Comparison of ENCODE assay signal across 8 cellular contexts in genomic region chr7:30134523-30135270, GRCh38. TPM values are rescaled to one million over a fixed set of nuclear protein-coding genes. Genes with fewer than 3 reads are reported as not detected.
DNase-seq lines count a peak whose midpoint lies in the region; ATAC-seq and TF ChIP-seq lines count a peak whose summit lies in the region.

Gene MTURN, plus strand, starts transcription at chr7:30134986. Its CDS starts 151 bp downstream, at chr7:30135137.

- H3K27ac ChIP-seq in left lung, result peak within 1 kb of the TSS; percentile 87 to 89

- no peaks in the 10 kb centered on the region for H3K36me3 ChIP-seq in left lung

- no peak for TF ChIP-seq CTCF in left lung (IDR thresholded peaks at IDR 0.05)

- no peaks in the 10 kb centered on the region for H3K9me3 ChIP-seq in left lung

- no peaks in the 10 kb centered on the region for H3K27me3 ChIP-seq in left lung

- ATAC-seq in GM19324 (IDR thresholded peaks at IDR 0.05; ENCODE audit: low FRiP score, unreplicated experiment) (peak; percentile 93), HG03442 (IDR thresholded peaks at IDR 0.05; ENCODE audit: unreplicated experiment) (peak; percentile 81), left lung (peak; percentile 71)

- H3K4me3 ChIP-seq in left lung, result peak within 1 kb of the TSS; percentile 64 to 98

- intact Hi-C loops in left lung (cut with DNase I), result no loop called here

- H3K4me1 ChIP-seq in left lung, result peaks cover 0 to 33% of the 10 kb centered on the region in 2 donors

- DNase-seq in Ammon's horn (ENCODE audit: low spot score), result peak; percentile 92
- peak; percentile 76 for DNase-seq in NCI-H526 treated with DMSO at 0.1 percent for 48 hours (lab: John Stamatoyannopoulos, UW)
- DNase-seq in activated CD4-positive, alpha-beta T cell treated with anti-CD3 and anti-CD28 coated beads, Interleukin-2, amount 50 U/mL, for 4 hours, result peak; percentile 81 to 84
- peak; percentile 85 for DNase-seq in dermis blood vessel endothelial cell
- DNase-seq in left lung, result peak; percentile 89 to 96
- DNase-seq in stimulated activated CD4-positive, alpha-beta T cell treated with anti-CD3 and anti-CD28 coated beads, Interleukin-1b, Interleukin-23, amount 100 ng/mL, for 48 hours, result peak; percentile 84

RNA-seq across cellular contexts. Expression of gene MTURN, which starts in this region (rescaled TPM):
- total RNA-seq in dermis blood vessel endothelial cell (11.4 and 13.9 TPM in 2 replicates), left lung (10 to 100 TPM; 15.6 to 18.2 TPM)

Comparison
In these comparisons a context has a peak if more than half of its experiments do, and no peak if none do; other contexts are left out.
1. Peak in every context shown above with its lines: DNase-seq, ATAC-seq, H3K4me3 ChIP-seq and H3K27ac ChIP-seq.